8 cellular contexts compared by ENCODE assay signal in the genomic region with DNA sequence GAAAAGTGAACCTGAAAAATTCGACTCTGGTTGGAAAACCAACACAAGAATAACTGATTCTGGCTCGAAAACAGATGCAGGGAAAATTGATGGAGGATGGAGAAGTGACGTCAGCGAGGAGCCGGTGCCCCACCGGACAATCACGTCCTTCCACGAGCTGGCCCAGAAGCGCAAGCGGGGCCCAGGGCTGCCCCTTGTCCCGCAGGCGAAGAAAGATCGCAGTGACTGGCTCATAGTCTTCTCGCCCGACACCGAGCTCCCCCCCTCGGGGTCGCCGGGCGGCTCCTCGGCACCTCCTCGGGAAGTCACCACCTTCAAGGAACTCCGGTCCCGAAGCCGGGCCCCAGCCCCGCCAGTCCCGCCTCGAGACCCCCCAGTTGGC. TPM values are rescaled to one million over a fixed set of nuclear protein-coding genes. Genes with fewer than 3 reads are reported as not detected.
DNase-seq lines count a peak whose midpoint lies in the region; ATAC-seq and TF ChIP-seq lines count a peak whose summit lies in the region.

No MANE protein-coding gene starts in this region.

- H3K36me3 ChIP-seq in RWPE2 (ENCODE audit: low read depth): peaks cover 37% of the 10 kb centered on the region

- no peaks in the 10 kb centered on the region for H3K4me1 ChIP-seq in RWPE2 (ENCODE audit: insufficient read depth, poor library complexity, severe bottlenecking)

- peak overlapping the region; percentile 83 for H3K27ac ChIP-seq in RWPE2 (ENCODE audit: poor library complexity, severe bottlenecking)

- no peaks in the 10 kb centered on the region for H3K9me3 Mint-ChIP-seq in activated T-cell treated with anti-CD3 and anti-CD28 coated beads, Interleukin-2, amount 50 U/mL, for 4 hours
- no peaks in the 10 kb centered on the region for H3K9me3 Mint-ChIP-seq in nephron progenitor cell

- H3K27me3 Mint-ChIP-seq in activated T-cell treated with anti-CD3 and anti-CD28 coated beads, Interleukin-2, amount 50 U/mL, for 4 hours (ENCODE audit: low read depth): no peaks in the 10 kb centered on the region
- H3K27me3 Mint-ChIP-seq in nephron progenitor cell (ENCODE audit: low read depth, poor library complexity): peaks cover 7% of the 10 kb centered on the region

- peaks cover 27% of the 10 kb centered on the region for H3K4me1 Mint-ChIP-seq in activated T-cell treated with anti-CD3 and anti-CD28 coated beads, Interleukin-2, amount 50 U/mL, for 4 hours (ENCODE audit: low read depth)
- peaks cover 55% of the 10 kb centered on the region for H3K4me1 Mint-ChIP-seq in nephron progenitor cell

- DNase-seq in activated T-cell treated with anti-CD3 and anti-CD28 coated beads, Interleukin-2, amount 50 U/mL, for 4 hours: no peak
- DNase-seq in activated T-cell treated with anti-CD3 and anti-CD28 coated beads, Interleukin-2, amount 50 U/mL, for 1 hour: no peak
- DNase-seq in RWPE2 (ENCODE audit: low spot score) (no peak), epithelial cell of esophagus (ENCODE audit: low read depth) (peak; percentile 16), nephron progenitor cell (peak; percentile 45), NCI-H2029 (lab: John Stamatoyannopoulos, UW) (no peak), NOMO-1 (lab: John Stamatoyannopoulos, UW; ENCODE audit: unreplicated experiment in 2 of 2) (no peak)

- H3K36me3 Mint-ChIP-seq in activated T-cell treated with anti-CD3 and anti-CD28 coated beads, Interleukin-2, amount 50 U/mL, for 4 hours (ENCODE audit: insufficient read depth): peaks cover 4% of the 10 kb centered on the region
- peaks cover 21% of the 10 kb centered on the region for H3K36me3 Mint-ChIP-seq in nephron progenitor cell (ENCODE audit: low read depth)

- H3K27me3 ChIP-seq in RWPE2 (ENCODE audit: insufficient read depth, poor library complexity, severe bottlenecking): no peaks in the 10 kb centered on the region

- H3K4me3 ChIP-seq in RWPE2 (ENCODE audit: severe bottlenecking) (peak overlapping the region; percentile 52), epithelial cell of esophagus (ENCODE audit: low read length) (peak overlapping the region; percentile 92)

- TF ChIP-seq CTCF in RWPE2 (IDR thresholded peaks at IDR 0.05; ENCODE audit: poor library complexity, severe bottlenecking): no peak
- TF ChIP-seq CTCF in epithelial cell of esophagus (IDR thresholded peaks at IDR 0.05; ENCODE audit: insufficient read depth, low read depth, low read length, missing control alignments): no peak
- TF ChIP-seq CTCF in nephron progenitor cell (IDR thresholded peaks at IDR 0.05): no peak

- peak overlapping the region; percentile 45 for H3K27ac Mint-ChIP-seq in nephron progenitor cell

- no peak for ATAC-seq in activated T-cell treated with anti-CD3 and anti-CD28 coated beads, Interleukin-2, amount 50 U/mL, for 4 hours
- ATAC-seq in RWPE2 (ENCODE audit: low read depth): no peak
- ATAC-seq in HG03469 (IDR thresholded peaks at IDR 0.05; ENCODE audit: unreplicated experiment): no peak

- no peaks in the 10 kb centered on the region for H3K9me3 ChIP-seq in RWPE2 (ENCODE audit: severe bottlenecking)

- H3K4me3 Mint-ChIP-seq in activated T-cell treated with anti-CD3 and anti-CD28 coated beads, Interleukin-2, amount 50 U/mL, for 4 hours: peak overlapping the region; percentile 63
- H3K4me3 Mint-ChIP-seq in nephron progenitor cell: peak overlapping the region; percentile 85

RNA-seq across cellular contexts. Expression of gene RUSC1, which starts 1.9 kb away (rescaled TPM):
- total RNA-seq in activated T-cell treated with anti-CD3 and anti-CD28 coated beads, Interleukin-2, amount 50 U/mL, for 4 hours: 10 to 100 TPM; 28.1 to 31.9 (median 30.2) TPM

RNA-seq across cellular contexts. Expression of gene FDPS, which starts 13.9 kb away (rescaled TPM):
- total RNA-seq in activated T-cell treated with anti-CD3 and anti-CD28 coated beads, Interleukin-2, amount 50 U/mL, for 4 hours: 100 to 1,000 TPM; 185 to 214 (median 189) TPM

RNA-seq across cellular contexts. Expression of gene PKLR, which starts 21.3 kb away (rescaled TPM):
- under 1 TPM in 2 of 3 donors, not detected in 1; 0.13 to 0.14 TPM for total RNA-seq in activated T-cell treated with anti-CD3 and anti-CD28 coated beads, Interleukin-2, amount 50 U/mL, for 4 hours

RNA-seq across cellular contexts. Expression of gene HCN3, which starts 45.3 kb away (rescaled TPM):
- total RNA-seq in activated T-cell treated with anti-CD3 and anti-CD28 coated beads, Interleukin-2, amount 50 U/mL, for 4 hours: 1 to 10 TPM; 1.1 to 1.3 (median 1.3) TPM

RNA-seq across cellular contexts. Expression of gene CLK2, which starts 49.3 kb away (rescaled TPM):
- 10 to 100 TPM; 64.2 to 68.4 (median 66.3) TPM for total RNA-seq in activated T-cell treated with anti-CD3 and anti-CD28 coated beads, Interleukin-2, amount 50 U/mL, for 4 hours

Comparison
In these comparisons a context has a peak if more than half of its experiments do, and no peak if none do; other contexts are left out.
1. DNase-seq: peak in epithelial cell of esophagus (single experiment) and nephron progenitor cell (single experiment); none in activated T-cell treated with anti-CD3 and anti-CD28 coated beads, Interleukin-2, amount 50 U/mL, for 4 hours (single experiment), activated T-cell treated with anti-CD3 and anti-CD28 coated beads, Interleukin-2, amount 50 U/mL, for 1 hour (single experiment), RWPE2 (single experiment), NCI-H2029 (single experiment) and NOMO-1 (0 of 2).